ENCODE assay signal across 2 cellular contexts in the genomic region with DNA sequence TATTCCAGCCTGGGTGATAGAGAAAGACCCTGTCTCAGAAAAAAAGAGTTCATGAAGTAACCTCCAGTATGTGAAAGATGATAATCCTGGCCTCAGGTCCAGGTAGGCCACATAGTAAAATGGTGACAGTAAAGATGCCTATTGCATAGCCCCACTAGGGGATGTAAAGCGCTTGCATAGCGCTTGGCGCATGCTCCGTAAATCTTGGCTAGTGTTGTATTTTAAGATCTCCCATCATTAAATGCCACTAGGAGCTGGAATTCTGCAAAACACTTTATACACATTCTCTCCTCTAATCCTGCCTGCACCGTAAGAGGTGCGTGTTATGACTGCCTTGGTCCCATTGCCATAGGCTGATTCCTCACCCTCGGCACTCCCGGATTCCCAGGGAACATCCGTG.
TF ChIP-seq lines count a peak whose summit lies in the region.

No MANE protein-coding gene starts in this region.

TF ChIP-seq in GM23338, 12 proteins besides CTCF, POLR2A, EP300 and RAD21 (continued from another document):
- TF ChIP-seq, protein P1, sequence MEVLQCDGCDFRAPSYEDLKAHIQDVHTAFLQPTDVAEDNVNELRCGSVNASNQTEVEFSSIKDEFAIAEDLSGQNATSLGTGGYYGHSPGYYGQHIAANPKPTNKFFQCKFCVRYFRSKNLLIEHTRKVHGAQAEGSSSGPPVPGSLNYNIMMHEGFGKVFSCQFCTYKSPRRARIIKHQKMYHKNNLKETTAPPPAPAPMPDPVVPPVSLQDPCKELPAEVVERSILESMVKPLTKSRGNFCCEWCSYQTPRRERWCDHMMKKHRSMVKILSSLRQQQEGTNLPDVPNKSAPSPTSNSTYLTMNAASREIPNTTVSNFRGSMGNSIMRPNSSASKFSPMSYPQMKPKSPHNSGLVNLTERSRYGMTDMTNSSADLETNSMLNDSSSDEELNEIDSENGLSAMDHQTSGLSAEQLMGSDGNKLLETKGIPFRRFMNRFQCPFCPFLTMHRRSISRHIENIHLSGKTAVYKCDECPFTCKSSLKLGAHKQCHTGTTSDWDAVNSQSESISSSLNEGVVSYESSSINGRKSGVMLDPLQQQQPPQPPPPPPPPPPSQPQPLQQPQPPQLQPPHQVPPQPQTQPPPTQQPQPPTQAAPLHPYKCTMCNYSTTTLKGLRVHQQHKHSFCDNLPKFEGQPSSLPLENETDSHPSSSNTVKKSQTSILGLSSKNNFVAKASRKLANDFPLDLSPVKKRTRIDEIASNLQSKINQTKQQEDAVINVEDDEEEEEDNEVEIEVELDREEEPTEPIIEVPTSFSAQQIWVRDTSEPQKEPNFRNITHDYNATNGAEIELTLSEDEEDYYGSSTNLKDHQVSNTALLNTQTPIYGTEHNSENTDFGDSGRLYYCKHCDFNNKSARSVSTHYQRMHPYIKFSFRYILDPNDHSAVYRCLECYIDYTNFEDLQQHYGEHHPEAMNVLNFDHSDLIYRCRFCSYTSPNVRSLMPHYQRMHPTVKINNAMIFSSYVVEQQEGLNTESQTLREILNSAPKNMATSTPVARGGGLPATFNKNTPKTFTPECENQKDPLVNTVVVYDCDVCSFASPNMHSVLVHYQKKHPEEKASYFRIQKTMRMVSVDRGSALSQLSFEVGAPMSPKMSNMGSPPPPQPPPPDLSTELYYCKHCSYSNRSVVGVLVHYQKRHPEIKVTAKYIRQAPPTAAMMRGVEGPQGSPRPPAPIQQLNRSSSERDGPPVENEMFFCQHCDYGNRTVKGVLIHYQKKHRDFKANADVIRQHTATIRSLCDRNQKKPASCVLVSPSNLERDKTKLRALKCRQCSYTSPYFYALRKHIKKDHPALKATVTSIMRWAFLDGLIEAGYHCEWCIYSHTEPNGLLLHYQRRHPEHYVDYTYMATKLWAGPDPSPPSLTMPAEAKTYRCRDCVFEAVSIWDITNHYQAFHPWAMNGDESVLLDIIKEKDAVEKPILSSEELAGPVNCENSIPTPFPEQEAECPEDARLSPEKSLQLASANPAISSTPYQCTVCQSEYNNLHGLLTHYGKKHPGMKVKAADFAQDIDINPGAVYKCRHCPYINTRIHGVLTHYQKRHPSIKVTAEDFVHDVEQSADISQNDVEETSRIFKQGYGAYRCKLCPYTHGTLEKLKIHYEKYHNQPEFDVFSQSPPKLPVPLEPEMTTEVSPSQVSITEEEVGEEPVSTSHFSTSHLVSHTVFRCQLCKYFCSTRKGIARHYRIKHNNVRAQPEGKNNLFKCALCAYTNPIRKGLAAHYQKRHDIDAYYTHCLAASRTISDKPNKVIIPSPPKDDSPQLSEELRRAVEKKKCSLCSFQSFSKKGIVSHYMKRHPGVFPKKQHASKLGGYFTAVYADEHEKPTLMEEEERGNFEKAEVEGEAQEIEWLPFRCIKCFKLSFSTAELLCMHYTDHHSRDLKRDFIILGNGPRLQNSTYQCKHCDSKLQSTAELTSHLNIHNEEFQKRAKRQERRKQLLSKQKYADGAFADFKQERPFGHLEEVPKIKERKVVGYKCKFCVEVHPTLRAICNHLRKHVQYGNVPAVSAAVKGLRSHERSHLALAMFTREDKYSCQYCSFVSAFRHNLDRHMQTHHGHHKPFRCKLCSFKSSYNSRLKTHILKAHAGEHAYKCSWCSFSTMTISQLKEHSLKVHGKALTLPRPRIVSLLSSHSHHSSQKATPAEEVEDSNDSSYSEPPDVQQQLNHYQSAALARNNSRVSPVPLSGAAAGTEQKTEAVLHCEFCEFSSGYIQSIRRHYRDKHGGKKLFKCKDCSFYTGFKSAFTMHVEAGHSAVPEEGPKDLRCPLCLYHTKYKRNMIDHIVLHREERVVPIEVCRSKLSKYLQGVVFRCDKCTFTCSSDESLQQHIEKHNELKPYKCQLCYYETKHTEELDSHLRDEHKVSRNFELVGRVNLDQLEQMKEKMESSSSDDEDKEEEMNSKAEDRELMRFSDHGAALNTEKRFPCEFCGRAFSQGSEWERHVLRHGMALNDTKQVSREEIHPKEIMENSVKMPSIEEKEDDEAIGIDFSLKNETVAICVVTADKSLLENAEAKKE (CRISPR knock-in tag; IDR thresholded peaks at IDR 0.05) = no peak
- TF ChIP-seq CREB1 (CRISPR knock-in tag; IDR thresholded peaks at IDR 0.05; ENCODE audit: low read depth) (no peak), NANOG (IDR thresholded peaks at IDR 0.05; ENCODE audit: borderline replicate concordance) (no peak), STAT1 (IDR thresholded peaks at IDR 0.05; ENCODE audit: unreplicated experiment) (no peak), REST (IDR thresholded peaks at IDR 0.05; ENCODE audit: unreplicated experiment) (no peak)
- TF ChIP-seq, protein P2, sequence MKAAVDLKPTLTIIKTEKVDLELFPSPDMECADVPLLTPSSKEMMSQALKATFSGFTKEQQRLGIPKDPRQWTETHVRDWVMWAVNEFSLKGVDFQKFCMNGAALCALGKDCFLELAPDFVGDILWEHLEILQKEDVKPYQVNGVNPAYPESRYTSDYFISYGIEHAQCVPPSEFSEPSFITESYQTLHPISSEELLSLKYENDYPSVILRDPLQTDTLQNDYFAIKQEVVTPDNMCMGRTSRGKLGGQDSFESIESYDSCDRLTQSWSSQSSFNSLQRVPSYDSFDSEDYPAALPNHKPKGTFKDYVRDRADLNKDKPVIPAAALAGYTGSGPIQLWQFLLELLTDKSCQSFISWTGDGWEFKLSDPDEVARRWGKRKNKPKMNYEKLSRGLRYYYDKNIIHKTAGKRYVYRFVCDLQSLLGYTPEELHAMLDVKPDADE (IDR thresholded peaks at IDR 0.05) = no peak

TF ChIP-seq in H1, 55 proteins besides CTCF, POLR2A, EP300 and RAD21 (continued from another document):
- TF ChIP-seq EZH2 (IDR thresholded peaks at IDR 0.05; ENCODE audit: low read depth, low read length, severe bottlenecking) (no peak), TCF12 (IDR thresholded peaks at IDR 0.05; ENCODE audit: low read depth, low read length) (no peak), BACH1 (IDR thresholded peaks at IDR 0.05; ENCODE audit: low read length) (no peak), TAF7 (optimal IDR thresholded peaks at IDR 0.05; ENCODE audit: borderline replicate concordance, low read depth, low read length) (no peak), RNF2 (IDR thresholded peaks at IDR 0.05; ENCODE audit: borderline replicate concordance, low read depth, low read length, missing control alignments, poor library complexity, severe bottlenecking) (no peak), CHD2 (IDR thresholded peaks at IDR 0.05; ENCODE audit: low read length) (no peak), RFX5 (IDR thresholded peaks at IDR 0.05; ENCODE audit: borderline replicate concordance, low read depth, low read length) (no peak), YY1 (IDR thresholded peaks at IDR 0.05; ENCODE audit: low read depth, low read length) (no peak), NANOG (IDR thresholded peaks at IDR 0.05; ENCODE audit: insufficient read depth, low read depth, low read length, poor library complexity, severe bottlenecking) (no peak), KDM4A (IDR thresholded peaks at IDR 0.05; ENCODE audit: low read depth, low read length, severe bottlenecking) (no peak), JUN (IDR thresholded peaks at IDR 0.05; ENCODE audit: low read depth, low read length) (no peak), GTF2F1 (IDR thresholded peaks at IDR 0.05; ENCODE audit: borderline replicate concordance, low read depth, low read length) (no peak), GABPA (IDR thresholded peaks at IDR 0.05; ENCODE audit: borderline replicate concordance, insufficient read depth, low read length) (no peak)
